6 cellular contexts compared by ENCODE assay signal in the genomic region with DNA sequence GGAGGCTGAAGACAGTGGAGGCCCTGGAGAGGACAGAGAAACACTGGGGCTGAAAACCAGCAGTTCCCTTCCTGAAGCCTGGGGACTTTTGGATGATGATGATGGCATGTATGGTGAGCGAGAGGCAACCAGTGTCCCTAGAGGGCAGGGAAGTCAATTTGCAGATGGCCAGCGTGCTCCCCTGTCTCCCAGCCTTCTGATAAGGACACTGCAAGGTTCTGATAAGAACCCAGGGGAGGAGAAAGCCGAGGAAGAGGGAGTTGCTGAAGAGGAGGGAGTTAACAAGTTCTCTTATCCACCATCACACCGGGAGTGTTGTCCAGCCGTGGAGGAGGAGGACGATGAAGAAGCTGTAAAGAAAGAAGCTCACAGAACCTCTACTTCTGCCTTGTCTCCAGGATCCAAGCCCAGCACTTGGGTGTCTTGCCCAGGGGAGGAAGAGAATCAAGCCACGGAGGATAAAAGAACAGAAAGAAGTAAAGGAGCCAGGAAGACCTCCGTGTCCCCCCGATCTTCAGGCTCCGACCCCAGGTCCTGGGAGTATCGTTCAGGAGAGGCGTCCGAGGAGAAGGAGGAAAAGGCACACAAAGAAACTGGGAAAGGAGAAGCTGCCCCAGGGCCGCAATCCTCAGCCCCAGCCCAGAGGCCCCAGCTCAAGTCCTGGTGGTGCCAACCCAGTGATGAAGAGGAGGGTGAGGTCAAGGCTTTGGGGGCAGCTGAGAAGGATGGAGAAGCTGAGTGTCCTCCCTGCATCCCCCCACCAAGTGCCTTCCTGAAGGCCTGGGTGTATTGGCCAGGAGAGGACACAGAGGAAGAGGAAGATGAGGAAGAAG. TPM values are rescaled to one million over a fixed set of nuclear protein-coding genes. Genes with fewer than 3 reads are reported as not detected.
DNase-seq lines count a peak whose midpoint lies in the region; ATAC-seq and TF ChIP-seq lines count a peak whose summit lies in the region.

No MANE protein-coding gene starts in this region.

- intact Hi-C loops in heart left ventricle (cut with DNase I): loop anchor here in 8 of 10 donors (1.0 to 10.0 kb wide), 6 partner anchors 23 to 281 kb away; partner anchors contain the start of genes FTL (in 8 of the 8), NUCB1 (in 4 of the 8), HRC (in 1 of the 8) and TRPM4 (in 1 of the 8)

- H3K27ac ChIP-seq in heart left ventricle: peak overlapping the region; percentile 98 to 100 (median 100)
- H3K27ac ChIP-seq in tibial nerve: peak overlapping the region; percentile 99 to 100 (median 100)

- H3K36me3 ChIP-seq in heart left ventricle (peaks cover 0 to 55% (median 49%) of the 10 kb centered on the region in 9 donors), tibial nerve (peaks cover 0 to 56% (median 12%) of the 10 kb centered on the region in 3 donors)

- TF ChIP-seq POLR2A in heart left ventricle (IDR thresholded peaks at IDR 0.05) (no peak), tibial nerve (IDR thresholded peaks at IDR 0.05) (no peak)

- ATAC-seq in heart left ventricle: peak; percentile 0 to 8 (median 4)

- H3K27me3 ChIP-seq in heart left ventricle (no peaks in the 10 kb centered on the region), tibial nerve (no peaks in the 10 kb centered on the region)

- DNase-seq in AG09309 (ENCODE audit: low read depth) (no peak), SK-MEL-5 (ENCODE audit: low read depth, low spot score) (peak; percentile 23), heart left ventricle (peak in 2 of 5 donors; percentile 23 to 41), tibial nerve (ENCODE audit: low spot score in 2 of 2) (peak in 1 of 2 donors; percentile 22), SIG-M5 (lab: John Stamatoyannopoulos, UW) (no peak), GOT3 (lab: John Stamatoyannopoulos, UW) (no peak)

- peaks cover 11 to 65% (median 38%) of the 10 kb centered on the region in 12 donors for H3K4me1 ChIP-seq in heart left ventricle
- H3K4me1 ChIP-seq in tibial nerve: peaks cover 0 to 65% (median 35%) of the 10 kb centered on the region in 4 donors

- in situ Hi-C loops in SK-MEL-5 (cut with HindIII; ENCODE audit: low pct_unique_long_range_greater_than_20kb, low sequenced_read_pairs): no loop called here

- no peak for TF ChIP-seq CTCF in AG09309 (IDR thresholded peaks at IDR 0.05; ENCODE audit: control insufficient read depth, insufficient read depth, low read depth, low read length, missing control alignments)
- no peak for TF ChIP-seq CTCF in heart left ventricle (IDR thresholded peaks at IDR 0.05)
- TF ChIP-seq CTCF in tibial nerve (IDR thresholded peaks at IDR 0.05): peak in 1 of 5 experiments; percentile 6

- H3K4me3 ChIP-seq in AG09309 (ENCODE audit: control insufficient read depth, low read depth, low read length) (peak overlapping the region; percentile 97), heart left ventricle (peak overlapping the region; percentile 75 to 99 (median 89)), tibial nerve (peak overlapping the region; percentile 78 to 100 (median 92))

- no peaks in the 10 kb centered on the region for H3K9me3 ChIP-seq in heart left ventricle
- no peaks in the 10 kb centered on the region for H3K9me3 ChIP-seq in tibial nerve

- WGBS in heart left ventricle, 4 donors: 10 to 25% (median 16%) methylated on average over 14 of the region's 14 CpGs
- 11 to 20% methylated on average over 14 of the region's 14 CpGs for WGBS in tibial nerve, 2 donors

- TF ChIP-seq EP300 in tibial nerve (IDR thresholded peaks at IDR 0.05): peak in 1 of 2 donors; percentile 18

RNA-seq across cellular contexts. Expression of gene PPP1R15A, which starts 1.5 kb away (rescaled TPM):
- total RNA-seq in SK-MEL-5 (2014; rRNA removed; shearing (Covaris generic)): 26.3 and 30.2 TPM in 2 replicates
- 43.9 and 54.8 TPM in 2 replicates for polyA plus RNA-seq in SK-MEL-5 (2015; cell fraction: cytosol; rRNA removed)
- polyA plus RNA-seq in SK-MEL-5 (2015; cell fraction: nucleus; rRNA removed): 35.8 and 38.4 TPM in 2 replicates
- total RNA-seq in heart left ventricle (10 to 100 TPM; 51.7 to 88.2 (median 62.6) TPM), tibial nerve (100 to 1,000 TPM in 2 of 4 donors, 10 to 100 TPM in 2; 81.0 to 171 (median 101) TPM)
- 100 to 1,000 TPM in 1 of 2 donors, 10 to 100 TPM in 1; 86.6 to 181 TPM for polyA plus RNA-seq in heart left ventricle

RNA-seq across cellular contexts. Expression of gene PLEKHA4, which starts 5.3 kb away (rescaled TPM):
- total RNA-seq in SK-MEL-5 (2014; rRNA removed; shearing (Covaris generic)): 3.0 and 3.1 TPM in 2 replicates
- polyA plus RNA-seq in SK-MEL-5 (2015; cell fraction: cytosol; rRNA removed): 8.3 and 11.2 TPM in 2 replicates
- polyA plus RNA-seq in SK-MEL-5 (2015; cell fraction: nucleus; rRNA removed): 13.6 and 27.1 TPM in 2 replicates
- total RNA-seq in heart left ventricle (10 to 100 TPM in 8 of 9 donors, 1 to 10 TPM in 1; 7.5 to 66.9 (median 24.8) TPM), tibial nerve (100 to 1,000 TPM; 211 to 444 (median 282) TPM)
- polyA plus RNA-seq in heart left ventricle: 10 to 100 TPM; 28.6 to 32.0 TPM

RNA-seq across cellular contexts. Expression of gene TULP2, which starts 24.9 kb away (rescaled TPM):
- total RNA-seq in SK-MEL-5 (2014; rRNA removed; shearing (Covaris generic)): not detected in 2 replicates
- polyA plus RNA-seq in SK-MEL-5 (2015; cell fraction: cytosol; rRNA removed): not detected in 2 replicates
- polyA plus RNA-seq in SK-MEL-5 (2015; cell fraction: nucleus; rRNA removed): not detected in 2 replicates
- total RNA-seq in heart left ventricle (1 to 10 TPM in 1 of 9 donors, under 1 TPM in 5, not detected in 3; 0.21 to 1.1 (median 0.32) TPM), tibial nerve (1 to 10 TPM in 1 of 4 donors, under 1 TPM in 2, not detected in 1; 0.22 to 2.5 (median 0.60) TPM)
- polyA plus RNA-seq in heart left ventricle: under 1 TPM in 1 of 2 donors, not detected in 1; 0.26 TPM

RNA-seq across cellular contexts. Expression of gene NUCB1, which starts 26.4 kb away (rescaled TPM):
- 164 and 168 TPM in 2 replicates for total RNA-seq in SK-MEL-5 (2014; rRNA removed; shearing (Covaris generic))
- 540 and 639 TPM in 2 replicates for polyA plus RNA-seq in SK-MEL-5 (2015; cell fraction: cytosol; rRNA removed)
- polyA plus RNA-seq in SK-MEL-5 (2015; cell fraction: nucleus; rRNA removed): 115 and 146 TPM in 2 replicates
- 100 to 1,000 TPM; 200 to 428 (median 286) TPM for total RNA-seq in heart left ventricle
- polyA plus RNA-seq in heart left ventricle: 100 to 1,000 TPM; 179 to 384 TPM
- total RNA-seq in tibial nerve: 100 to 1,000 TPM; 220 to 352 (median 287) TPM

RNA-seq across cellular contexts. Expression of gene HSD17B14, which starts 37.4 kb away (rescaled TPM):
- total RNA-seq in SK-MEL-5 (2014; rRNA removed; shearing (Covaris generic)): 53.9 and 58.9 TPM in 2 replicates
- polyA plus RNA-seq in SK-MEL-5 (2015; cell fraction: cytosol; rRNA removed): 56.0 and 80.0 TPM in 2 replicates
- 39.3 and 49.2 TPM in 2 replicates for polyA plus RNA-seq in SK-MEL-5 (2015; cell fraction: nucleus; rRNA removed)
- total RNA-seq in heart left ventricle (1 to 10 TPM in 8 of 9 donors, not detected in 1; 1.2 to 5.4 (median 3.3) TPM), tibial nerve (10 to 100 TPM; 20.1 to 34.5 (median 26.3) TPM)
- polyA plus RNA-seq in heart left ventricle: 1 to 10 TPM; 1.6 to 2.7 TPM
